ENCODE assay signal across 1 cellular context in the genomic region with DNA sequence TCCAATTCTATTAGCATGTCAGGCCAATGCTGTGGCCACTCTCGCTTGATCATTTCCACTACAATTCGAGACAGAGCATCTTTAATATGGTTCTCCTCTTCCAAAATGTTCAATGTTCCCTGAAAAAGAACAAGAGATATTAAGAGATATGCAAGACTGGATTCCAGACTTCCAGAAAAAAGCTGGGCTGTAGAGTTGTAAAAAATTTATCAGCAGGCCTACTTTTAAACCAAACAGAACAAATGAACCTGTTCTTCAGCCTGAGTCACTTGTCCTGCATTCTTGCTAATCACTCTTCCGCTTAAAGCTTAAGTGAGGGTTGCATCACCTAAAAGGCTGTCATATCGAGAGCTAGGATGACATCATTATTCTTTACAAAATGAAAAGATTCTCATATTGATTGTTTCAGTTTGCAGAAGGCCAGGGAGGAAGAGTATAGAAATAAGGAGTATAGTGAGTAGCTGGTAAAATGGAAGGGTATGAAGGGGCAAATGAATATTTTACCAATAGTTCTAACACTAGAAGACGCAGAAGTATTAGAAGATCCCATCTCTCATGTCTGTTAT.
TF ChIP-seq lines count a peak whose summit lies in the region.

No MANE protein-coding gene starts in this region.

TF ChIP-seq in K562, 482 proteins besides CTCF, POLR2A, EP300 and RAD21 (continues in another document):
- TF ChIP-seq ZNF3 (CRISPR knock-in tag; IDR thresholded peaks at IDR 0.05) (peak; percentile 31; the same call in 1 of the 2 replicates), MTA1 (IDR thresholded peaks at IDR 0.05; ENCODE audit: borderline replicate concordance) (no peak; the same call in 1 of the 2 replicates), TAF9B (IDR thresholded peaks at IDR 0.05; ENCODE audit: partially characterized antibody) (peak; percentile 34), BACH1 (tag; IDR thresholded peaks at IDR 0.05) (peak; percentile 95), RAD51 (IDR thresholded peaks at IDR 0.05; ENCODE audit: borderline replicate concordance, low read depth) (no peak), MAFG (tag; conservative IDR thresholded peaks at IDR 0.05) (peak; percentile 52; the same call in 1 of the 2 replicates), THRAP3 (IDR thresholded peaks at IDR 0.05; ENCODE audit: borderline replicate concordance) (no peak), NFE2 (IDR thresholded peaks at IDR 0.05; ENCODE audit: low read depth) (peak; percentile 69), BDP1 (IDR thresholded peaks at IDR 0.05; ENCODE audit: insufficient read depth, insufficient read length) (no peak), RHOXF2B (CRISPR knock-in tag; conservative IDR thresholded peaks at IDR 0.05) (no peak), DDX20 (tag; IDR thresholded peaks at IDR 0.05; ENCODE audit: low read depth) (peak; percentile 59; the same call in 1 of the 2 replicates), PHF21A (IDR thresholded peaks at IDR 0.05; ENCODE audit: borderline replicate concordance, low read depth) (no peak), SP1 (CRISPR knock-in tag; IDR thresholded peaks at IDR 0.05) (no peak), L3MBTL2 (IDR thresholded peaks at IDR 0.05) (no peak), TBL1XR1 (IDR thresholded peaks at IDR 0.05; ENCODE audit: low read length in 2 of 2) (peak in 1 of 2 experiments; percentile 57; a peak in 1 of 4 replicates), DMBX1 (CRISPR knock-in tag; IDR thresholded peaks at IDR 0.05; ENCODE audit: borderline replicate concordance) (peak; percentile 96), ZNF79 (CRISPR knock-in tag; IDR thresholded peaks at IDR 0.05; ENCODE audit: low read depth) (peak; percentile 55; the same call in 1 of the 2 replicates), ZNF41 (CRISPR knock-in tag; conservative IDR thresholded peaks at IDR 0.05) (0 out of 2 replicates have a peak, but pooled peaks have one; percentile 62), RCOR1 (IDR thresholded peaks at IDR 0.05; ENCODE audit: borderline replicate concordance in 1 of 2, low read depth in 2 of 2, low read length in 2 of 2) (peak in 1 of 2 experiments; percentile 84; a peak in 2 of 4 replicates), GABPB1 (CRISPR knock-in tag; IDR thresholded peaks at IDR 0.05) (0 out of 2 replicates have a peak, but pooled peaks have one; percentile 11), GTF2E2 (tag; IDR thresholded peaks at IDR 0.05) (peak; percentile 61; the same call in 1 of the 2 replicates), SOX6 (IDR thresholded peaks at IDR 0.05) (peak; percentile 65), TCF7L2 (IDR thresholded peaks at IDR 0.05; ENCODE audit: low read depth, low read length) (no peak)
- TF ChIP-seq, protein P1, sequence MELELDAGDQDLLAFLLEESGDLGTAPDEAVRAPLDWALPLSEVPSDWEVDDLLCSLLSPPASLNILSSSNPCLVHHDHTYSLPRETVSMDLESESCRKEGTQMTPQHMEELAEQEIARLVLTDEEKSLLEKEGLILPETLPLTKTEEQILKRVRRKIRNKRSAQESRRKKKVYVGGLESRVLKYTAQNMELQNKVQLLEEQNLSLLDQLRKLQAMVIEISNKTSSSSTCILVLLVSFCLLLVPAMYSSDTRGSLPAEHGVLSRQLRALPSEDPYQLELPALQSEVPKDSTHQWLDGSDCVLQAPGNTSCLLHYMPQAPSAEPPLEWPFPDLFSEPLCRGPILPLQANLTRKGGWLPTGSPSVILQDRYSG (tag; conservative IDR thresholded peaks at IDR 0.05; ENCODE audit: low read depth) = 0 out of 2 replicates have a peak, but pooled peaks have one; percentile 42
- TF ChIP-seq, protein P2, sequence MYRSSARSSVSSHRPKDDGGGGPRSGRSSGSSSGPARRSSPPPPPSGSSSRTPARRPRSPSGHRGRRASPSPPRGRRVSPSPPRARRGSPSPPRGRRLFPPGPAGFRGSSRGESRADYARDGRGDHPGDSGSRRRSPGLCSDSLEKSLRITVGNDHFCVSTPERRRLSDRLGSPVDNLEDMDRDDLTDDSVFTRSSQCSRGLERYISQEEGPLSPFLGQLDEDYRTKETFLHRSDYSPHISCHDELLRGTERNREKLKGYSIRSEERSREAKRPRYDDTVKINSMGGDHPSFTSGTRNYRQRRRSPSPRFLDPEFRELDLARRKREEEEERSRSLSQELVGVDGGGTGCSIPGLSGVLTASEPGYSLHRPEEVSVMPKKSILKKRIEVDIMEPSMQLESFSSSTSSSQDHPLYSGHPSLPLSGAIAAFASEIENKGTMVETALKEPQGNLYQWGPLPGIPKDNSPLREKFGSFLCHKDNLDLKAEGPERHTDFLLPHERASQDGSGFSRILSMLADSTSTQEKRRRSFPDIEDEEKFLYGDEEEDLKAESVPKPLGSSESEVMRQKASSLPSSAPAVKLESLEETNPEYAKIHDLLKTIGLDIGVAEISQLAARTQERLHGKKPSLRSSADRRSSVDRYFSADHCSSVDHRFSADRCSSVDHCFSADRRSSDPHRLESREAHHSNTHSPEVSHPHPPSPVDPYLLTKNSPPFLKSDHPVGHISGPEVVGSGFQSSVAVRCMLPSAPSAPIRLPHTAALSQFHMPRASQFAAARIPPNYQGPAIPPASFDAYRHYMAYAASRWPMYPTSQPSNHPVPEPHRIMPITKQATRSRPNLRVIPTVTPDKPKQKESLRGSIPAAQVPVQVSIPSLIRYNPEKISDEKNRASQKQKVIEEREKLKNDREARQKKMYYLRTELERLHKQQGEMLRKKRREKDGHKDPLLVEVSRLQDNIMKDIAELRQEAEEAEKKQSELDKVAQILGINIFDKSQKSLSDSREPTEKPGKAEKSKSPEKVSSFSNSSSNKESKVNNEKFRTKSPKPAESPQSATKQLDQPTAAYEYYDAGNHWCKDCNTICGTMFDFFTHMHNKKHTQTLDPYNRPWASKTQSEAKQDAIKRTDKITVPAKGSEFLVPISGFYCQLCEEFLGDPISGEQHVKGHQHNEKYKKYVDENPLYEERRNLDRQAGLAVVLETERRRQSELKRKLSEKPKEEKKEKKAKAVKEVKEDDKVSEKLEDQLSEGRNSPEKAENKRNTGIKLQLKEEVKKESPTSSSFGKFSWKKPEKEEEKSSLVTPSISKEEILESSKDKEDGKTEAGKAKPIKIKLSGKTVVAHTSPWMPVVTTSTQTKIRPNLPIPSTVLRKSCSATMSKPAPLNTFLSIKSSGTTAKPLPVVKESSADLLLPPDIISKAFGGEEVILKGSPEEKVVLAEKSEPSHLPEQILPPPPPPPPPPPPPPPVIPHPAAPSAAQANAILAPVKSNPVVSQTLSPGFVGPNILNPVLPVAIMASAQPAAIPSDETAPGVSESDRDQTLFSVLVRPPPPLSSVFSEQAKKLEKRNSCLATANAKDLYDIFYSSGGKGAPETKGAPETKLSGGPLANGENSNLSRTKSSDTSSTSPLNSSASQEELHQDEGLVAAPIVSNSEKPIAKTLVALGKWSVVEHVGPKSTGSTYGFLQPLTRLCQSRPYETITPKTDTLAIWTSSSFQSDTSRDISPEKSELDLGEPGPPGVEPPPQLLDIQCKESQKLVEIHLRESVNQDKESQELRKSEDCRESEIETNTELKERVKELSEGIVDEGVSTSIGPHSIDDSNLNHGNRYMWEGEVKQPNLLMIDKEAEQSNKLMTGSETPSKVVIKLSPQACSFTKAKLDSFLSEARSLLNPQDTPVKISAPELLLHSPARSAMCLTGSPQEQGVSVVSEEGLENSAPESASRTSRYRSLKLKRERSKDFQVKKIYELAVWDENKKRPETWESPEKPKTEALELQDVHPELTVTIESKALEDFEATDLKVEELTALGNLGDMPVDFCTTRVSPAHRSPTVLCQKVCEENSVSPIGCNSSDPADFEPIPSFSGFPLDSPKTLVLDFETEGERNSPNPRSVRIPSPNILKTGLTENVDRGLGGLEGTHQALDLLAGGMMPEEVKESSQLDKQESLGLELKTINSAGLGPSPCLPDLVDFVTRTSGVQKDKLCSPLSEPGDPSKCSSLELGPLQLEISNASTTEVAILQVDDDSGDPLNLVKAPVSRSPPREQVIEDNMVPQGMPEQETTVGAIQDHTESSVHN (IDR thresholded peaks at IDR 0.05; ENCODE audit: borderline replicate concordance in 1 of 2, low read depth in 1 of 2) = peak in 1 of 2 experiments; percentile 96; a peak in 2 of 4 replicates
- TF ChIP-seq, protein P3, sequence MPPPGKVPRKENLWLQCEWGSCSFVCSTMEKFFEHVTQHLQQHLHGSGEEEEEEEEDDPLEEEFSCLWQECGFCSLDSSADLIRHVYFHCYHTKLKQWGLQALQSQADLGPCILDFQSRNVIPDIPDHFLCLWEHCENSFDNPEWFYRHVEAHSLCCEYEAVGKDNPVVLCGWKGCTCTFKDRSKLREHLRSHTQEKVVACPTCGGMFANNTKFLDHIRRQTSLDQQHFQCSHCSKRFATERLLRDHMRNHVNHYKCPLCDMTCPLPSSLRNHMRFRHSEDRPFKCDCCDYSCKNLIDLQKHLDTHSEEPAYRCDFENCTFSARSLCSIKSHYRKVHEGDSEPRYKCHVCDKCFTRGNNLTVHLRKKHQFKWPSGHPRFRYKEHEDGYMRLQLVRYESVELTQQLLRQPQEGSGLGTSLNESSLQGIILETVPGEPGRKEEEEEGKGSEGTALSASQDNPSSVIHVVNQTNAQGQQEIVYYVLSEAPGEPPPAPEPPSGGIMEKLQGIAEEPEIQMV (tag; conservative IDR thresholded peaks at IDR 0.05; ENCODE audit: low read depth) = no peak
- TF ChIP-seq, protein P4, sequence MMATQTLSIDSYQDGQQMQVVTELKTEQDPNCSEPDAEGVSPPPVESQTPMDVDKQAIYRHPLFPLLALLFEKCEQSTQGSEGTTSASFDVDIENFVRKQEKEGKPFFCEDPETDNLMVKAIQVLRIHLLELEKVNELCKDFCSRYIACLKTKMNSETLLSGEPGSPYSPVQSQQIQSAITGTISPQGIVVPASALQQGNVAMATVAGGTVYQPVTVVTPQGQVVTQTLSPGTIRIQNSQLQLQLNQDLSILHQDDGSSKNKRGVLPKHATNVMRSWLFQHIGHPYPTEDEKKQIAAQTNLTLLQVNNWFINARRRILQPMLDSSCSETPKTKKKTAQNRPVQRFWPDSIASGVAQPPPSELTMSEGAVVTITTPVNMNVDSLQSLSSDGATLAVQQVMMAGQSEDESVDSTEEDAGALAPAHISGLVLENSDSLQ (IDR thresholded peaks at IDR 0.05) = peak; percentile 79
- TF ChIP-seq, protein P5, sequence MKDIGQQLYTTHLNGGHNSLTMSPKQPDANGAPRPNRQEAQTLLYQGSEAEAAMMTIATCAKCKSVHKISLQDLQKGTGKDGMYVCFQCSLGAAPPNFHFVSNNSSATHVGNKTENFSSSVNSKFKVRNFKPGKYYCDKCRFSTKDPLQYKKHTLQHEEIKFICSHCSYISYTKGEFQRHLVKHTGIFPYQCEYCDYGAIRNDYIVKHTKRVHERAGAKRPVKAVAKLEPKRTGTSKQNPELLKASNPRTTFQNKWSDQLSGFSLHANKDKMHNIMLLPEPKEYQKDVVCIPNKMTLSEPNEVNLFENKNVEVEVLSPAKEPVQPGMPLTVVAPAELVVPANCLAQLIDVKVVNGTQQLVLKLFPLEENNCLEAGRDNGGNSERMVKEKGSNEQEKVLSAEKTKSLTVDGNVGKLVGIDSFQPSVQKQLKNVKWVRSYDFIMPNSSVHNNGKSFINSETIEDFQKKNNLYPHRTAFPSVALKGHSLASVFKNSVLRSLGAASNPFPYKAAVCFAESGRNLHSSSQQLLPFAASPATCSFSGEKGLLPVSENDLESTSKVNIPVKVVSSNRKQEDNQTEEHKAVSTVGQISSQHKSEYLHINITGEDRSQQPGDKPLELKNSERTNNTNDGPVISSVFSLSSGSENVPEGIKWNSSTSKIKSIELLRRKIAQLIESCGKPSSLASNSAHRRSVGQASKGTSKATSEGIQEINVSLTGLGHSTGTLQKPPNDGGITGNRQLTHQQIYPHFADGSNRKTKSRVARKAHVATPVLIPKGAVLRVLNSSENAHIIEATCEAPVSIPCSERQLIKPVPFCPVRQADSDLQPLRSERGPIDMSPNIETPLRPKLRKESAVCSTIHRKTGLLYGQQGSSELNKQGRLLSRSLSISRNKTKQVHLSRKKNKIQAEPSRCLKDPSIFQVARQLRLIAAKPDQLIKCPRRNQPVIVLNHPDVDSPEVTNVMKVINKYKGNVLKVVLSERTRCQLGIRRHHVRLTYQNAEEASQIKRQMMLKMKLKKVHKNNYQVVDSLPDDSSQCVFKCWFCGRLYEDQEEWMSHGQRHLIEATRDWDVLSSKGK (CRISPR knock-in tag; IDR thresholded peaks at IDR 0.05) = 0 out of 2 replicates have a peak, but pooled peaks have one; percentile 28
- TF ChIP-seq, protein P6, sequence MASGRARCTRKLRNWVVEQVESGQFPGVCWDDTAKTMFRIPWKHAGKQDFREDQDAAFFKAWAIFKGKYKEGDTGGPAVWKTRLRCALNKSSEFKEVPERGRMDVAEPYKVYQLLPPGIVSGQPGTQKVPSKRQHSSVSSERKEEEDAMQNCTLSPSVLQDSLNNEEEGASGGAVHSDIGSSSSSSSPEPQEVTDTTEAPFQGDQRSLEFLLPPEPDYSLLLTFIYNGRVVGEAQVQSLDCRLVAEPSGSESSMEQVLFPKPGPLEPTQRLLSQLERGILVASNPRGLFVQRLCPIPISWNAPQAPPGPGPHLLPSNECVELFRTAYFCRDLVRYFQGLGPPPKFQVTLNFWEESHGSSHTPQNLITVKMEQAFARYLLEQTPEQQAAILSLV (tag; IDR thresholded peaks at IDR 0.05) = peak; percentile 84; the same call in 1 of the 2 replicates
- TF ChIP-seq, protein P7, sequence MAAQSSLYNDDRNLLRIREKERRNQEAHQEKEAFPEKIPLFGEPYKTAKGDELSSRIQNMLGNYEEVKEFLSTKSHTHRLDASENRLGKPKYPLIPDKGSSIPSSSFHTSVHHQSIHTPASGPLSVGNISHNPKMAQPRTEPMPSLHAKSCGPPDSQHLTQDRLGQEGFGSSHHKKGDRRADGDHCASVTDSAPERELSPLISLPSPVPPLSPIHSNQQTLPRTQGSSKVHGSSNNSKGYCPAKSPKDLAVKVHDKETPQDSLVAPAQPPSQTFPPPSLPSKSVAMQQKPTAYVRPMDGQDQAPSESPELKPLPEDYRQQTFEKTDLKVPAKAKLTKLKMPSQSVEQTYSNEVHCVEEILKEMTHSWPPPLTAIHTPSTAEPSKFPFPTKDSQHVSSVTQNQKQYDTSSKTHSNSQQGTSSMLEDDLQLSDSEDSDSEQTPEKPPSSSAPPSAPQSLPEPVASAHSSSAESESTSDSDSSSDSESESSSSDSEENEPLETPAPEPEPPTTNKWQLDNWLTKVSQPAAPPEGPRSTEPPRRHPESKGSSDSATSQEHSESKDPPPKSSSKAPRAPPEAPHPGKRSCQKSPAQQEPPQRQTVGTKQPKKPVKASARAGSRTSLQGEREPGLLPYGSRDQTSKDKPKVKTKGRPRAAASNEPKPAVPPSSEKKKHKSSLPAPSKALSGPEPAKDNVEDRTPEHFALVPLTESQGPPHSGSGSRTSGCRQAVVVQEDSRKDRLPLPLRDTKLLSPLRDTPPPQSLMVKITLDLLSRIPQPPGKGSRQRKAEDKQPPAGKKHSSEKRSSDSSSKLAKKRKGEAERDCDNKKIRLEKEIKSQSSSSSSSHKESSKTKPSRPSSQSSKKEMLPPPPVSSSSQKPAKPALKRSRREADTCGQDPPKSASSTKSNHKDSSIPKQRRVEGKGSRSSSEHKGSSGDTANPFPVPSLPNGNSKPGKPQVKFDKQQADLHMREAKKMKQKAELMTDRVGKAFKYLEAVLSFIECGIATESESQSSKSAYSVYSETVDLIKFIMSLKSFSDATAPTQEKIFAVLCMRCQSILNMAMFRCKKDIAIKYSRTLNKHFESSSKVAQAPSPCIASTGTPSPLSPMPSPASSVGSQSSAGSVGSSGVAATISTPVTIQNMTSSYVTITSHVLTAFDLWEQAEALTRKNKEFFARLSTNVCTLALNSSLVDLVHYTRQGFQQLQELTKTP (IDR thresholded peaks at IDR 0.05; ENCODE audit: low read depth in 1 of 2, partially characterized antibody in 2 of 2) = peak; percentile 37 to 80
